ENCODE assay signal across 34 cellular contexts in the genomic region with DNA sequence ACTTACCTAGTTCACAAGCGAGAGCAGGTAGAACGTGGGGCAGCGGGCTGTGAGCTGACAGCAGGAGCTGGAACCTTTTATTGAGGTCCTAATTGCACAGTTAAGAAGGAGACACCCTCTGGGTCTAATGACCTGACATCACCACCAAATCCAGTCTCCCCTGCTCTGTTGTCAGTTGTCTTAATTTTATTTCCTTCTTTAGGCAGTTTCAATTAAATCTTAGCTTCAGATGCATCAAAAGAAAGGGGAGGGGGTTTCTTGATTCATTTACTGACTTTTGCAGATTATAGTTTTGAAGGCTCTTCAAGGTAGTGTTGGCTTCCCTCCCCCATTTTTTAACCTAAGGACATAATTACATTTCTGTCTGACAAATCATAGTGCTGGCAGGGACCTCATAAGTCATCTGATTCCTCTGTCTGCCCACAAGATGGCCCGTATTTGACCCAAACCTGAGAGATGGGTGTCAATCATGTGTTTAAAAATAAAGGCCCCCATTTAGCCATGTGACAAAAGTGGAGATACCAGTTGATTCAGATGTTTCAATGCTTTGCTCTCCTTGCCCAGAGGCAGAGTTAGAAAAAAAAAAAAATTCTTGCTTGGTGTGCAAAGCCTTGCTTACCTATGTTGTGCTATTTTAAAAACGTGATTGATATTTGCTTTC. TPM values are rescaled to one million over a fixed set of nuclear protein-coding genes. Genes with fewer than 3 reads are reported as not detected.
"Had no signal": no experiment of that assay in that cellular context is flagged by ENCODE, and none has a peak within 500 bp of the region (broad histone marks: within the 10 kb centered on the region; RNA-seq: fewer than 3 reads in every experiment).

Gene TCHHL1 (minus strand): TSS at position 51 of the 661 bp plus-strand sequence. CDS start 921 bp downstream, outside the sequence.

- H3K27ac ChIP-seq: brain microvascular endothelial cell, cardiac muscle cell, WERI-Rb-1 had no signal

- DNase-seq: activated CD4-positive, alpha-beta memory T cell treated with anti-CD3 and anti-CD28 coated beads, Interleukin-2, amount 10 ng/mL, durations not matched to agents 7 days and 5 days; activated CD4-positive, alpha-beta T cell treated with anti-CD3 and anti-CD28 coated beads for 1 hour; activated CD4-positive, alpha-beta T cell treated with anti-CD3 and anti-CD28 coated beads for 48 hours; activated CD4-positive, CD25-positive, alpha-beta regulatory T cell; activated CD8-positive, alpha-beta memory T cell treated with anti-CD3 and anti-CD28 coated beads for 24 hours; activated CD8-positive, alpha-beta memory T cell treated with anti-CD3 and anti-CD28 coated beads, Interleukin-2, amount 10 ng/mL, durations not matched to agents 7 days and 5 days; activated CD8-positive, alpha-beta memory T cell treated with anti-CD3 and anti-CD28 coated beads, Interleukin-2, amount 50 U/mL, for 48 hours; activated effector memory CD4-positive, alpha-beta T cell treated with Interleukin-2 at 50 U/mL for 16 hours; activated naive CD4-positive, alpha-beta T cell treated with anti-CD3 and anti-CD28 coated beads, Interleukin-2, amount 10 ng/mL, durations not matched to agents 7 days and 5 days; activated naive CD8-positive, alpha-beta T cell treated with anti-CD3 and anti-CD28 coated beads, Interleukin-2, amount 50 U/mL, for 24 hours; activated T-cell treated with anti-CD3 and anti-CD28 coated beads, Interleukin-2, amount 50 U/mL, for 48 hours; anterior cingulate cortex; brain microvascular endothelial cell; NCI-H1105; NCI-H1417 treated with DMSO at 0.1 percent for 48 hours; NCI-H1694; NCI-H1930; NCI-H2081 treated with DMSO at 0.1 percent for 48 hours; NCI-H226; NCI-H446 treated with DMSO at 0.1 percent for 48 hours; NCI-H524; NCI-H748 treated with DMSO at 0.1 percent for 48 hours; SHP77 treated with DMSO at 0.1 percent for 48 hours; SW 1271; T-helper 1 cell; T1000; WERI-Rb-1 had no signal

RNA-seq across cellular contexts. Expression of gene TCHHL1, which starts in this region (rescaled TPM):
- total RNA-seq: activated CD4-positive, alpha-beta memory T cell treated with anti-CD3 and anti-CD28 coated beads, Interleukin-2, amount 10 ng/mL, durations not matched to agents 7 days and 5 days; activated CD8-positive, alpha-beta memory T cell treated with anti-CD3 and anti-CD28 coated beads, Interleukin-2, amount 10 ng/mL, durations not matched to agents 7 days and 5 days; cardiac muscle cell; chondrocyte; K562; MCF 10A; OCI-LY7; RPMI7951; T-helper 2 cell treated with Interferon-gamma antibody and Interleukin-4, amounts not matched to agents 100 ng/mL and 5 ng/mL, for 36 hours had no signal
